22 cellular contexts compared by ENCODE assay signal in genomic region chr15:58743161-58743502, GRCh38. TPM values are rescaled to one million over a fixed set of nuclear protein-coding genes. Genes with fewer than 3 reads are reported as not detected.
A peak's percentile ranks its signal among the peaks of the same experiment; 100 is the strongest.
DNase-seq lines count a peak whose midpoint lies in the region; ATAC-seq, FAIRE-seq and TF ChIP-seq lines count a peak whose summit lies in the region.
"Had no signal": no experiment of that assay in that cellular context is flagged by ENCODE, and none has a peak within 500 bp of the region (broad histone marks: within the 10 kb centered on the region; RNA-seq: fewer than 3 reads in every experiment).

No MANE protein-coding gene starts in this region.

- H4K20me1 ChIP-seq in HepG2 (ENCODE audit: insufficient read depth, low read length) (peaks cover 34% of the 10 kb centered on the region), smooth muscle cell (ENCODE audit: low read depth) (peaks cover 95% of the 10 kb centered on the region)

- 49% methylated on average over 3 of the region's 3 CpGs for WGBS in HepG2 (ENCODE audit: low lambda C conversion rate)
- 92% methylated on average over 3 of the region's 3 CpGs for WGBS in smooth muscle cell (ENCODE audit: low lambda C conversion rate)

- H3K79me2 ChIP-seq in HepG2 (ENCODE audit: insufficient read depth, low read length) (peaks cover 95% of the 10 kb centered on the region), smooth muscle cell (ENCODE audit: low read depth) (peaks cover 97% of the 10 kb centered on the region)

- no peak overlapping the region for H3K4me3 Mint-ChIP-seq in activated CD8-positive, alpha-beta T cell treated with anti-CD3 and anti-CD28 coated beads for 36 hours
- H3K4me3 Mint-ChIP-seq in activated CD8-positive, alpha-beta T cell treated with anti-CD3 and anti-CD28 coated beads, Interleukin-2, amount 10 ng/mL, durations not matched to agents 7 days and 5 days: no peak overlapping the region
- H3K4me3 Mint-ChIP-seq in endothelial cell (ENCODE audit: unreplicated experiment) (no peak overlapping the region), T-cell (no peak overlapping the region)
- H3K4me3 Mint-ChIP-seq: B cell had no signal

- intact Hi-C loops in activated CD8-positive, alpha-beta T cell treated with anti-CD3 and anti-CD28 coated beads for 36 hours (cut with micrococcal nuclease): no loop called here
- intact Hi-C loops in HepG2 (cut with micrococcal nuclease; ENCODE audit: unreplicated experiment): loop anchor here (10.0 kb wide), 1 partner anchor 68 kb away; no protein-coding TSS in a partner anchor

- TF ChIP-seq CTCF in activated CD8-positive, alpha-beta T cell treated with anti-CD3 and anti-CD28 coated beads for 36 hours (IDR thresholded peaks at IDR 0.05): no peak
- no peak for TF ChIP-seq CTCF in endothelial cell (IDR thresholded peaks at IDR 0.05; ENCODE audit: unreplicated experiment)
- no peak for TF ChIP-seq CTCF in HepG2 (CRISPR knock-in tag; IDR thresholded peaks at IDR 0.05)
- TF ChIP-seq CTCF in smooth muscle cell (IDR thresholded peaks at IDR 0.05; ENCODE audit: borderline replicate concordance, insufficient read depth, poor library complexity, severe bottlenecking): no peak

- TF ChIP-seq RAD21 in HepG2 (CRISPR knock-in tag; IDR thresholded peaks at IDR 0.05): no peak

- H3K4me1 Mint-ChIP-seq in activated CD8-positive, alpha-beta T cell treated with anti-CD3 and anti-CD28 coated beads for 36 hours (ENCODE audit: low read depth): peaks cover 73% of the 10 kb centered on the region
- H3K4me1 Mint-ChIP-seq in activated CD8-positive, alpha-beta T cell treated with anti-CD3 and anti-CD28 coated beads, Interleukin-2, amount 10 ng/mL, durations not matched to agents 7 days and 5 days (ENCODE audit: low read depth): peaks cover 56% of the 10 kb centered on the region
- H3K4me1 Mint-ChIP-seq in endothelial cell (ENCODE audit: unreplicated experiment) (peaks cover 38% of the 10 kb centered on the region), T-cell (peaks cover 80 to 85% (median 83%) of the 10 kb centered on the region in 3 donors)

- H3K4me1 ChIP-seq in HepG2 (ENCODE audit: insufficient read depth, low read length) (peaks cover 83% of the 10 kb centered on the region), smooth muscle cell (ENCODE audit: low read depth) (peaks cover 45% of the 10 kb centered on the region)

- H3K9me3 Mint-ChIP-seq in activated CD8-positive, alpha-beta T cell treated with anti-CD3 and anti-CD28 coated beads for 36 hours: no peaks in the 10 kb centered on the region
- H3K9me3 Mint-ChIP-seq in activated CD8-positive, alpha-beta T cell treated with anti-CD3 and anti-CD28 coated beads, Interleukin-2, amount 10 ng/mL, durations not matched to agents 7 days and 5 days (ENCODE audit: insufficient read depth): no peaks in the 10 kb centered on the region
- H3K9me3 Mint-ChIP-seq in endothelial cell (ENCODE audit: unreplicated experiment) (no peaks in the 10 kb centered on the region), T-cell (no peaks in the 10 kb centered on the region)

- no peak for FAIRE-seq in HepG2 (lab: Jason Lieb, UNC)
- FAIRE-seq: D721Med, TTC549 had no signal

- H3K9ac ChIP-seq in HepG2 (ENCODE audit: insufficient read depth, low read depth, low read length): peak overlapping the region; percentile 55
- peak overlapping the region; percentile 8 for H3K9ac ChIP-seq in smooth muscle cell (ENCODE audit: low read depth)

- no TSS peak for BruUV-seq in HepG2 (replicated peaks; lab: Mats Ljungman, UMichigan)

- H3K9me3 ChIP-seq in HepG2 (ENCODE audit: low read length) (no peaks in the 10 kb centered on the region), smooth muscle cell (replicated peaks; ENCODE audit: low read depth) (no peaks in the 10 kb centered on the region)

- H3F3A ChIP-seq in smooth muscle cell (ENCODE audit: low read depth): no peaks in the 10 kb centered on the region

- no peaks in the 10 kb centered on the region for H3K27me3 Mint-ChIP-seq in activated CD8-positive, alpha-beta T cell treated with anti-CD3 and anti-CD28 coated beads for 36 hours
- H3K27me3 Mint-ChIP-seq in activated CD8-positive, alpha-beta T cell treated with anti-CD3 and anti-CD28 coated beads, Interleukin-2, amount 10 ng/mL, durations not matched to agents 7 days and 5 days (ENCODE audit: low read depth): no peaks in the 10 kb centered on the region
- H3K27me3 Mint-ChIP-seq in endothelial cell (ENCODE audit: unreplicated experiment) (no peaks in the 10 kb centered on the region), T-cell (no peaks in the 10 kb centered on the region)
- H3K27me3 Mint-ChIP-seq: B cell had no signal

- CTCF ChIA-PET in activated CD8-positive, alpha-beta T cell treated with anti-CD3 and anti-CD28 coated beads for 36 hours (lab: Charles Lee): no interaction called here
- CTCF ChIA-PET in activated CD8-positive, alpha-beta T cell treated with anti-CD3 and anti-CD28 coated beads, Interleukin-2, amount 10 ng/mL, durations not matched to agents 7 days and 5 days (lab: Charles Lee): interaction anchor here (0.9 to 1.2 kb wide), 2 partner anchors 23 to 27 kb away, joined by 3 to 4 read pairs; partner anchors contain the start of gene MINDY2
- CTCF ChIA-PET in HepG2 (lab: Yijun Ruan, JAX; ENCODE audit: low intra/inter-chr PET ratio, low total read pairs) (no interaction called here), T-cell (lab: Charles Lee) (interaction anchor here in 1 of 2 donors (0.7 kb wide), 1 partner anchor 8 kb away, joined by 5 read pairs; no protein-coding TSS in a partner anchor)

- no peaks in the 10 kb centered on the region for H3K36me3 ChIP-seq in HepG2 (replicated peaks in 1 of 2; ENCODE audit: control insufficient read depth in 1 of 2, insufficient read depth in 2 of 2, low read length in 2 of 2)
- no peaks in the 10 kb centered on the region for H3K36me3 ChIP-seq in smooth muscle cell (ENCODE audit: low read depth)
- H3K36me3 ChIP-seq: adrenal gland had no signal

- in situ Hi-C loops in HepG2 (cut with HindIII; ENCODE audit: extremely low pct_ligation_motif_present, low pct_unique_long_range_greater_than_20kb): no loop called here

- H2AFZ ChIP-seq in HepG2 (ENCODE audit: low read length) (no peak overlapping the region), smooth muscle cell (ENCODE audit: low read depth) (no peak overlapping the region)

- POLR2A ChIA-PET in activated CD8-positive, alpha-beta T cell treated with anti-CD3 and anti-CD28 coated beads for 36 hours (lab: Charles Lee): interaction anchor here (0.6 kb wide), 1 partner anchor 46 kb away, joined by 3 read pairs; no protein-coding TSS in a partner anchor
- POLR2A ChIA-PET in activated CD8-positive, alpha-beta T cell treated with anti-CD3 and anti-CD28 coated beads, Interleukin-2, amount 10 ng/mL, durations not matched to agents 7 days and 5 days (lab: Charles Lee): no interaction called here
- POLR2A ChIA-PET in HepG2 (lab: Yijun Ruan, JAX): interaction anchor here (1.6 to 1.8 kb wide), 2 partner anchors 28 to 275 kb away, joined by 5 to 15 read pairs; partner anchors contain the start of gene MINDY2
- POLR2A ChIA-PET in T-cell (lab: Charles Lee): interaction anchor here in 1 of 2 donors (0.6 kb wide), 2 partner anchors 28 to 56 kb away, joined by 3 to 4 read pairs; partner anchors contain the start of gene MINDY2

- H3K4me3 ChIP-seq in HepG2 (replicated peaks in 1 of 3; ENCODE audit: insufficient read depth in 1 of 3, low read depth in 2 of 3, low read length in 3 of 3): peak overlapping the region in 2 of 3 experiments; percentile 6 to 14; a peak in 1 of 6 replicates
- no peak overlapping the region for H3K4me3 ChIP-seq in smooth muscle cell
- H3K4me3 ChIP-seq: adrenal gland had no signal

- no peak for TF ChIP-seq POLR2A in HepG2 (IDR thresholded peaks at IDR 0.05; ENCODE audit: insufficient read depth in 1 of 2, low read depth in 2 of 2, low read length in 2 of 2)

- TF ChIP-seq EP300 in HepG2 (IDR thresholded peaks at IDR 0.05; ENCODE audit: low read depth in 2 of 2, low read length in 2 of 2): no peak
- TF ChIP-seq EP300 in HepG2 (CRISPR knock-in tag; IDR thresholded peaks at IDR 0.05; ENCODE audit: borderline replicate concordance): no peak

- DNase-seq in activated CD8-positive, alpha-beta T cell treated with anti-CD3 and anti-CD28 coated beads for 36 hours: no peak
- DNase-seq in activated CD8-positive, alpha-beta T cell treated with anti-CD3 and anti-CD28 coated beads, Interleukin-2, amount 10 ng/mL, durations not matched to agents 7 days and 5 days: no peak
- DNase-seq in endothelial cell (ENCODE audit: low spot score) (no peak), HepG2 (ENCODE audit: low spot score) (no peak), smooth muscle cell (lab: John Stamatoyannopoulos, UW; ENCODE audit: unreplicated experiment) (no peak), NCI-H187 (lab: John Stamatoyannopoulos, UW) (no peak), T-cell (no peak)
- DNase-seq: activated CD4-positive, alpha-beta T cell treated with anti-CD3 and anti-CD28 coated beads for 48 hours; activated CD8-positive, alpha-beta memory T cell treated with anti-CD3 and anti-CD28 coated beads, Interleukin-2, amount 50 U/mL, for 4 hours; activated gamma-delta T cell; adrenal gland; caudate nucleus; midbrain; NCI-H524; stimulated activated CD8-positive, alpha-beta memory T cell treated with anti-CD3 and anti-CD28 coated beads, Interleukin-4, amount 100 ng/mL, for 48 hours; SW 1271 had no signal

- H3K4me2 ChIP-seq in HepG2 (ENCODE audit: low read depth, low read length): peak overlapping the region; percentile 56
- peak overlapping the region; percentile 68 for H3K4me2 ChIP-seq in smooth muscle cell

- H3K36me3 Mint-ChIP-seq in activated CD8-positive, alpha-beta T cell treated with anti-CD3 and anti-CD28 coated beads for 36 hours (ENCODE audit: low read depth): peaks cover 20% of the 10 kb centered on the region
- peaks cover 24% of the 10 kb centered on the region for H3K36me3 Mint-ChIP-seq in activated CD8-positive, alpha-beta T cell treated with anti-CD3 and anti-CD28 coated beads, Interleukin-2, amount 10 ng/mL, durations not matched to agents 7 days and 5 days (ENCODE audit: low read depth)
- no peaks in the 10 kb centered on the region for H3K36me3 Mint-ChIP-seq in endothelial cell (ENCODE audit: low read depth, unreplicated experiment)
- H3K36me3 Mint-ChIP-seq in T-cell: peaks cover 4% of the 10 kb centered on the region

- H3K27me3 ChIP-seq in HepG2 (ENCODE audit: control insufficient read depth in 1 of 2, insufficient read depth in 2 of 2, low read length in 2 of 2) (no peaks in the 10 kb centered on the region), smooth muscle cell (ENCODE audit: low read depth) (no peaks in the 10 kb centered on the region)
- H3K27me3 ChIP-seq: adrenal gland had no signal

- peak overlapping the region; percentile 42 for H3K27ac Mint-ChIP-seq in activated CD8-positive, alpha-beta T cell treated with anti-CD3 and anti-CD28 coated beads for 36 hours
- no peak overlapping the region for H3K27ac Mint-ChIP-seq in activated CD8-positive, alpha-beta T cell treated with anti-CD3 and anti-CD28 coated beads, Interleukin-2, amount 10 ng/mL, durations not matched to agents 7 days and 5 days
- H3K27ac Mint-ChIP-seq in endothelial cell (ENCODE audit: unreplicated experiment) (peak overlapping the region; percentile 61), T-cell (peak overlapping the region in 1 of 2 donors; percentile 67)
- H3K27ac Mint-ChIP-seq: B cell had no signal

- ATAC-seq in activated CD8-positive, alpha-beta T cell treated with anti-CD3 and anti-CD28 coated beads for 36 hours: no peak
- no peak for ATAC-seq in activated CD8-positive, alpha-beta T cell treated with anti-CD3 and anti-CD28 coated beads, Interleukin-2, amount 10 ng/mL, durations not matched to agents 7 days and 5 days
- ATAC-seq in HepG2 (peak; percentile 69), HG02840 (IDR thresholded peaks at IDR 0.05; ENCODE audit: low FRiP score, unreplicated experiment) (no peak), T-cell (replicated peaks in 1 of 4) (no peak)

- H3K27ac ChIP-seq in HepG2 (ENCODE audit: extremely low read length, insufficient read depth, low read length) (peak overlapping the region; percentile 73), smooth muscle cell (ENCODE audit: low read depth) (peak overlapping the region; percentile 89)
- H3K27ac ChIP-seq: adrenal gland, epithelial cell of prostate, HL-60 had no signal

RNA-seq across cellular contexts. Expression of gene ADAM10, which starts 6.4 kb away (rescaled TPM):
- total RNA-seq in activated CD8-positive, alpha-beta T cell treated with anti-CD3 and anti-CD28 coated beads for 36 hours: 10 to 100 TPM; 76.4 to 79.4 TPM
- total RNA-seq in activated CD8-positive, alpha-beta T cell treated with anti-CD3 and anti-CD28 coated beads, Interleukin-2, amount 10 ng/mL, durations not matched to agents 7 days and 5 days: 100 to 1,000 TPM; 133 to 135 TPM
- total RNA-seq in endothelial cell (ENCODE audit: unreplicated experiment): 287 TPM
- total RNA-seq in HepG2 (2016; rRNA removed; fragmentation: Illumina TruSeq; extraction: Trizol): 86.8 and 125 TPM in 2 replicates
- total RNA-seq in HepG2 (2016; cell fraction: cytosol; rRNA removed; fragmentation: Illumina TruSeq; extraction: Trizol; ENCODE audit: low read depth): 14.1 and 22.6 TPM in 2 replicates
- 82.6 and 120 TPM in 2 replicates for total RNA-seq in HepG2 (2016; cell fraction: insoluble cytoplasmic fraction; rRNA removed; fragmentation: Illumina TruSeq; extraction: Trizol)
- total RNA-seq in HepG2 (2016; cell fraction: membrane; rRNA removed; fragmentation: Illumina TruSeq; extraction: Trizol): 28.6 TPM in 2 replicates
- 136 and 171 TPM in 2 replicates for total RNA-seq in HepG2 (2016; cell fraction: nucleus; rRNA removed; fragmentation: Illumina TruSeq; extraction: Trizol)
- polyA plus RNA-seq in HepG2 (2011; rRNA removed): 92.7 and 100 TPM in 2 replicates
- polyA plus RNA-seq in HepG2 (2011; cell fraction: cytosol; rRNA removed): 78.0 and 88.1 TPM in 2 replicates
- 34.5 and 42.9 TPM in 2 replicates for polyA plus RNA-seq in HepG2 (2011; cell fraction: nucleus; rRNA removed)
- polyA plus RNA-seq in HepG2 (2012): 130 and 143 TPM in 2 replicates
- 3.0 and 3.6 TPM in 2 replicates for polyA plus RNA-seq in HepG2 (2016; cell fraction: cytosol; fragmentation: Illumina TruSeq; extraction: Trizol; ENCODE audit: low read depth)
- 52.9 and 53.5 TPM in 2 replicates for polyA plus RNA-seq in HepG2 (2016; cell fraction: insoluble cytoplasmic fraction; fragmentation: Illumina TruSeq; extraction: Trizol; ENCODE audit: low read depth)
- polyA plus RNA-seq in HepG2 (2016; cell fraction: membrane; fragmentation: Illumina TruSeq; extraction: Trizol; ENCODE audit: low read depth): 6.1 and 9.4 TPM in 2 replicates
- polyA plus RNA-seq in HepG2 (2016; cell fraction: nucleus; fragmentation: Illumina TruSeq; extraction: Trizol; ENCODE audit: insufficient read depth, low read depth): 79.1 and 82.6 TPM in 2 replicates
- 80.0 and 86.9 TPM in 2 replicates for polyA minus RNA-seq in HepG2 (2011; rRNA and poly(A)+ RNA removed; ENCODE audit: low replicate concordance)
- polyA minus RNA-seq in HepG2 (2011; cell fraction: cytosol; rRNA and poly(A)+ RNA removed): 155 and 159 TPM in 2 replicates
- 151 and 153 TPM in 2 replicates for polyA minus RNA-seq in HepG2 (2011; cell fraction: nucleus; rRNA and poly(A)+ RNA removed)
- 200 and 239 TPM in 2 replicates for total RNA-seq in smooth muscle cell
- 150 and 168 TPM in 2 replicates for polyA plus RNA-seq in smooth muscle cell
- total RNA-seq in T-cell: 100 to 1,000 TPM in 4 of 5 donors, 10 to 100 TPM in 1; 99.5 to 146 (median 113) TPM

RNA-seq across cellular contexts. Expression of gene MINDY2, which starts 28.0 kb away (rescaled TPM):
- total RNA-seq in activated CD8-positive, alpha-beta T cell treated with anti-CD3 and anti-CD28 coated beads for 36 hours: 10 to 100 TPM in 1 of 2 experiments, 1 to 10 TPM in 1; 9.0 to 10.3 TPM
- total RNA-seq in activated CD8-positive, alpha-beta T cell treated with anti-CD3 and anti-CD28 coated beads, Interleukin-2, amount 10 ng/mL, durations not matched to agents 7 days and 5 days: 10 to 100 TPM; 14.9 TPM
- total RNA-seq in endothelial cell (ENCODE audit: unreplicated experiment) (14.2 TPM), HepG2 (2016; rRNA removed; fragmentation: Illumina TruSeq; extraction: Trizol) (12.6 and 15.6 TPM in 2 replicates), smooth muscle cell (21.2 and 22.5 TPM in 2 replicates), T-cell (10 to 100 TPM; 11.7 to 17.9 (median 15.9) TPM)
- total RNA-seq in HepG2 (2016; cell fraction: cytosol; rRNA removed; fragmentation: Illumina TruSeq; extraction: Trizol; ENCODE audit: low read depth): 0.97 and 1.0 TPM in 2 replicates
- total RNA-seq in HepG2 (2016; cell fraction: insoluble cytoplasmic fraction; rRNA removed; fragmentation: Illumina TruSeq; extraction: Trizol): 11.6 and 15.8 TPM in 2 replicates
- 4.3 and 4.8 TPM in 2 replicates for total RNA-seq in HepG2 (2016; cell fraction: membrane; rRNA removed; fragmentation: Illumina TruSeq; extraction: Trizol)
- total RNA-seq in HepG2 (2016; cell fraction: nucleus; rRNA removed; fragmentation: Illumina TruSeq; extraction: Trizol): 7.8 and 9.8 TPM in 2 replicates
- polyA plus RNA-seq in HepG2 (2011; rRNA removed) (5.3 and 7.2 TPM in 2 replicates), smooth muscle cell (28.0 and 43.1 TPM in 2 replicates)
- 2.7 and 3.6 TPM in 2 replicates for polyA plus RNA-seq in HepG2 (2011; cell fraction: cytosol; rRNA removed)
- polyA plus RNA-seq in HepG2 (2011; cell fraction: nucleus; rRNA removed): 4.8 and 5.0 TPM in 2 replicates
- polyA plus RNA-seq in HepG2 (2012): 6.3 and 7.5 TPM in 2 replicates
- 0.26 and 0.32 TPM in 2 replicates for polyA plus RNA-seq in HepG2 (2016; cell fraction: cytosol; fragmentation: Illumina TruSeq; extraction: Trizol; ENCODE audit: low read depth)
- 8.7 and 9.9 TPM in 2 replicates for polyA plus RNA-seq in HepG2 (2016; cell fraction: insoluble cytoplasmic fraction; fragmentation: Illumina TruSeq; extraction: Trizol; ENCODE audit: low read depth)
- 0.96 and 1.4 TPM in 2 replicates for polyA plus RNA-seq in HepG2 (2016; cell fraction: membrane; fragmentation: Illumina TruSeq; extraction: Trizol; ENCODE audit: low read depth)
- polyA plus RNA-seq in HepG2 (2016; cell fraction: nucleus; fragmentation: Illumina TruSeq; extraction: Trizol; ENCODE audit: insufficient read depth, low read depth): 8.1 and 9.1 TPM in 2 replicates
- 7.7 and 12.1 TPM in 2 replicates for polyA minus RNA-seq in HepG2 (2011; rRNA and poly(A)+ RNA removed; ENCODE audit: low replicate concordance)
- 13.5 and 13.7 TPM in 2 replicates for polyA minus RNA-seq in HepG2 (2011; cell fraction: cytosol; rRNA and poly(A)+ RNA removed)
- 12.0 and 13.6 TPM in 2 replicates for polyA minus RNA-seq in HepG2 (2011; cell fraction: nucleus; rRNA and poly(A)+ RNA removed)
